20 cellular contexts compared by ENCODE assay signal in the genomic region with DNA sequence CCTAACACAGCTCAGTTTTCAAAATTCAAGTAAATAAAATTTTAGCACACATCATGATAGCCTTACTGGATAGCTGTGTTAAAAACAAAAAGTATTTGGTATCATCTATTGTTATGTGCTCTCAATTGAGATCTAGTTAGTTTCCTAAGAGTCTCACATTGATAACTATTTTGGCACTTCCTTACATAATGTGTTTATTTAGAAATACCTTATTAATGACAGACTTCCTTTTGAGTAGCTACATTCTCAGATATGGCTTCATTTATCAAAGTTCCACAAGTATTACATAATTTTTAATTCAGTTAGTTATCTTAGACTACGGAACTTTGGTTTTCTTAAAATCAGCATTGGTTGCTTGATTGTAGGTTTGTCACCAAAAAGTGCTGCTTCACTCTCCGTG. TPM values are rescaled to one million over a fixed set of nuclear protein-coding genes. Genes with fewer than 3 reads are reported as not detected.
"Had no signal": no experiment of that assay in that cellular context is flagged by ENCODE, and none has a peak within 500 bp of the region (broad histone marks: within the 10 kb centered on the region; RNA-seq: fewer than 3 reads in every experiment).

No MANE protein-coding gene starts in this region.

RNA-seq across cellular contexts. Expression of gene DEPDC1, which starts 20.3 kb away (rescaled TPM):
- total RNA-seq: naive thymus-derived CD8-positive, alpha-beta T cell had no signal
- polyA plus RNA-seq: naive thymus-derived CD8-positive, alpha-beta T cell had no signal

RNA-seq across cellular contexts. Expression of gene RPE65, which starts 26.9 kb away (rescaled TPM):
- total RNA-seq: kidney; left colon; left lung; liver; lower lobe of right lung; mucosa of gallbladder; naive thymus-derived CD8-positive, alpha-beta T cell; neural crest cell; osteocyte; progenitor cell of endocrine pancreas; pulmonary artery endothelial cell; renal cortical epithelial cell; right lobe of liver; skeletal muscle tissue; thyroid gland; transverse colon; upper lobe of left lung; vagina had no signal
- polyA plus RNA-seq: immature natural killer cell; liver; mammary epithelial cell; naive thymus-derived CD8-positive, alpha-beta T cell had no signal
